ENCODE assay signal across 1 cellular context in genomic region chr22:23076896-23077572, GRCh38.
TF ChIP-seq lines count a peak whose summit lies in the region.

No MANE protein-coding gene starts in this region.

TF ChIP-seq in H1, 55 proteins besides CTCF, POLR2A, EP300 and RAD21 (continued from another document):
- no peak for TF ChIP-seq MAX (IDR thresholded peaks at IDR 0.05)
- TF ChIP-seq POU5F1 (IDR thresholded peaks at IDR 0.05; ENCODE audit: low read depth, low read length), result no peak
- no peak for TF ChIP-seq SIX5 (IDR thresholded peaks at IDR 0.05; ENCODE audit: low read depth, low read length)
- TF ChIP-seq JUND (IDR thresholded peaks at IDR 0.05; ENCODE audit: low read length), result no peak
TF ChIP-seq in H1: peak in this region for 0.
